8 cellular contexts compared by ENCODE assay signal in the genomic region with DNA sequence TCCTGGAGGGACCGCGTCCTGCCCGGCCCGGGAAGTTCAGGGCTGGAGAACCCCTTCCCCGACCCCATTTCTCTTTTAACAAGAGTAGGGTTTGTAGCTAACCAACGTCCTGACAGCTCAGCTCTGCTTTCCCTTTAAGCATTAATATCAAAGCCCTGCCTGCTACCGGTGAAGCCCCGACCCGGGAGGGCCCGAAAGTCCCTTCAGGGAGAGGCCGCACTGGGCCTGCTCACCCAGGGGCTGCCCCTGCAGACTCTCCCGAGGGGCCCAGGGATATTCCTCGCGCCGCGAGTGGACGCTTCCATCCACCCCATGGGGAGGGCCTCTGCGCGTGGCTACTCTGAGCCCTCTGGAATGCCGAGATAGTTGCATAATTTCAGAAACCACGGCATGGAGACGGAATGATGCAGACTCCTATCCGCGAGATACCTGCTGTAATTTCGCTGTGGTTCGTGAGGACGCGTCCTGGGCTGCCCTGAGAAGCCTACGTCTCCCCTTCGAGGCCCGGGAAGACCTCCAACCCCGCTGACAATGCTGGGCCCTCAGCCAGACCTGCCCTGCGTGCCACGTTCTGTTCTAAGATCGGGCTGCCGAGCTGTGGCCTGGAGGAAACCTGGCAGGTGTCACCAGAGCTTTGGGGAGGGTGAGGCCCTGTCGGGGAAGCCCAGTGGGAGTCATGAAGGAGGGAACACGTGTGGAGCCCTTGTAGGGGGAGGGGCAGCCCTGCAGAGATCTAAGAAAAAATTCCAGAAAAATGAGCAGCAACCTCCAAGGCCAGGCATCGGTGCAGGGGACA. TPM values are rescaled to one million over a fixed set of nuclear protein-coding genes. Genes with fewer than 3 reads are reported as not detected.
A peak's percentile ranks its signal among the peaks of the same experiment; 100 is the strongest.
DNase-seq lines count a peak whose midpoint lies in the region; ATAC-seq and TF ChIP-seq lines count a peak whose summit lies in the region.

No MANE protein-coding gene starts in this region.

- CTCF ChIA-PET in AG04449 (lab: Yijun Ruan, JAX), result interaction anchor here (0.8 to 2.8 kb wide), 6 partner anchors 15 to 98 kb away, joined by 3 to 11 read pairs (median 4); a partner anchor contains a TSS

- POLR2A ChIA-PET in AG04449 (lab: Yijun Ruan, JAX), result interaction anchor here (1.3 to 2.5 kb wide), 3 partner anchors 11 to 96 kb away, joined by 3 to 16 read pairs (median 4); a partner anchor contains a TSS

- H3K27me3 ChIP-seq in endodermal cell (ENCODE audit: control insufficient read depth, insufficient read depth, low read length, poor library complexity, severe bottlenecking), result no peaks in the 10 kb centered on the region
- H3K27me3 ChIP-seq in muscle layer of duodenum (ENCODE audit: low read depth, low read length), result no peaks in the 10 kb centered on the region

- peak; percentile 9 for ATAC-seq in GM18909 (IDR thresholded peaks at IDR 0.05; ENCODE audit: poor library complexity, unreplicated experiment)
- peak; percentile 6 for ATAC-seq in HG03520 (IDR thresholded peaks at IDR 0.05; ENCODE audit: unreplicated experiment)

- H3K9me3 ChIP-seq in endodermal cell (ENCODE audit: control insufficient read depth, low read length) (peaks cover 47% of the 10 kb centered on the region), muscle layer of duodenum (ENCODE audit: control insufficient read depth in 1 of 2, low read length in 2 of 2) (no peaks in the 10 kb centered on the region)

- H3K36me3 ChIP-seq in endodermal cell (ENCODE audit: control insufficient read depth, insufficient read depth, low read length), result peaks cover 24% of the 10 kb centered on the region
- H3K36me3 ChIP-seq in muscle layer of duodenum (ENCODE audit: control insufficient read depth in 1 of 2, insufficient read depth in 2 of 2, low read length in 2 of 2), result no peaks in the 10 kb centered on the region

- peaks cover 11% of the 10 kb centered on the region for H3K9me3 Mint-ChIP-seq in activated CD4-positive, alpha-beta T cell treated with anti-CD3 and anti-CD28 coated beads, Interleukin-2, amount 10 ng/mL, durations not matched to agents 24 days and 14 days
- H3K9me3 Mint-ChIP-seq in endodermal cell, result peaks cover 51% of the 10 kb centered on the region

- peak overlapping the region; percentile 97 for H3K27ac Mint-ChIP-seq in activated CD4-positive, alpha-beta T cell treated with anti-CD3 and anti-CD28 coated beads, Interleukin-2, amount 10 ng/mL, durations not matched to agents 24 days and 14 days
- H3K27ac Mint-ChIP-seq in endodermal cell, result peak overlapping the region; percentile 39

- H3K4me1 ChIP-seq in endodermal cell (ENCODE audit: control insufficient read depth, insufficient read depth, low read length) (peaks cover 4% of the 10 kb centered on the region), muscle layer of duodenum (ENCODE audit: control insufficient read depth in 1 of 2, insufficient read depth in 2 of 2, low read length in 2 of 2) (peaks cover 11 to 36% of the 10 kb centered on the region in 2 donors)

- intact Hi-C loops in activated CD4-positive, alpha-beta T cell treated with anti-CD3 and anti-CD28 coated beads, Interleukin-2, amount 10 ng/mL, durations not matched to agents 24 days and 14 days (cut with micrococcal nuclease), result loop anchor here (1.0 to 5.0 kb wide), 7 partner anchors 17 to 913 kb away; a partner anchor contains a TSS

- DNase-seq in AG04449 (ENCODE audit: low read depth, low spot score), result no peak
- DNase-seq in activated CD4-positive, alpha-beta T cell treated with anti-CD3 and anti-CD28 coated beads, Interleukin-2, amount 10 ng/mL, durations not matched to agents 24 days and 14 days, result peak; percentile 68
- DNase-seq in endodermal cell, result peak; percentile 76
- peak in 4 of 49 donors; percentile 46 to 67 (median 58) for DNase-seq in substantia nigra (lab: John Stamatoyannopoulos, UW)
- no peak for DNase-seq in NCI-H187 treated with DMSO at 0.1 percent for 48 hours (lab: John Stamatoyannopoulos, UW)

- peak overlapping the region; percentile 62 for H3K9ac ChIP-seq in endodermal cell (ENCODE audit: extremely low read depth, low read length, poor library complexity, severe bottlenecking)

- TF ChIP-seq CTCF in AG04449 (IDR thresholded peaks at IDR 0.05; ENCODE audit: insufficient read depth, low read length, missing control alignments) (no peak), endodermal cell (conservative IDR thresholded peaks at IDR 0.05) (no peak)

- H3K27me3 Mint-ChIP-seq in activated CD4-positive, alpha-beta T cell treated with anti-CD3 and anti-CD28 coated beads, Interleukin-2, amount 10 ng/mL, durations not matched to agents 24 days and 14 days, result no peaks in the 10 kb centered on the region
- H3K27me3 Mint-ChIP-seq in endodermal cell (ENCODE audit: insufficient read depth), result peaks cover 12% of the 10 kb centered on the region

- peaks cover 55% of the 10 kb centered on the region for H3K36me3 Mint-ChIP-seq in activated CD4-positive, alpha-beta T cell treated with anti-CD3 and anti-CD28 coated beads, Interleukin-2, amount 10 ng/mL, durations not matched to agents 24 days and 14 days (ENCODE audit: low read depth)
- peaks cover 37% of the 10 kb centered on the region for H3K36me3 Mint-ChIP-seq in endodermal cell (ENCODE audit: low read depth)

- peak overlapping the region; percentile 90 for H3K4me3 Mint-ChIP-seq in activated CD4-positive, alpha-beta T cell treated with anti-CD3 and anti-CD28 coated beads, Interleukin-2, amount 10 ng/mL, durations not matched to agents 24 days and 14 days
- peak overlapping the region; percentile 64 for H3K4me3 Mint-ChIP-seq in endodermal cell

- H3K4me3 ChIP-seq in AG04449 (ENCODE audit: low read depth, low read length) (peak overlapping the region; percentile 58), endodermal cell (ENCODE audit: low read length) (peak overlapping the region; percentile 80), muscle layer of duodenum (ENCODE audit: low read depth in 1 of 2, low read length in 2 of 2) (peak overlapping the region; percentile 68 to 69)

- 60 to 65% methylated on average over 32 to 39 of the region's 39 CpGs for WGBS in endodermal cell (ENCODE audit: insufficient coverage in 1 of 2, insufficient read length in 1 of 2), 2 experiments

- peak overlapping the region; percentile 78 for H3K27ac ChIP-seq in endodermal cell (ENCODE audit: low read depth, low read length)
- H3K27ac ChIP-seq in muscle layer of duodenum (ENCODE audit: low read length), result peak overlapping the region; percentile 80
- H3K27ac ChIP-seq in substantia nigra (ENCODE audit: low read depth, low read length, poor library complexity, severe bottlenecking), result peak overlapping the region; percentile 94

- peaks cover 45% of the 10 kb centered on the region for H3K4me1 Mint-ChIP-seq in activated CD4-positive, alpha-beta T cell treated with anti-CD3 and anti-CD28 coated beads, Interleukin-2, amount 10 ng/mL, durations not matched to agents 24 days and 14 days
- peaks cover 10% of the 10 kb centered on the region for H3K4me1 Mint-ChIP-seq in endodermal cell

RNA-seq across cellular contexts. Expression of a gene that starts 1.0 kb away (rescaled TPM):
- 190 and 200 TPM in 2 replicates for total RNA-seq in activated CD4-positive, alpha-beta T cell treated with anti-CD3 and anti-CD28 coated beads, Interleukin-2, amount 10 ng/mL, durations not matched to agents 24 days and 14 days
- total RNA-seq in endodermal cell, result 100 to 1,000 TPM; 181 to 189 TPM
- polyA plus RNA-seq in endodermal cell (2013, experiment 1 of 2), result 145 TPM
- 147 TPM for polyA plus RNA-seq in endodermal cell (2013, experiment 2 of 2)

RNA-seq across cellular contexts. Expression of a gene that starts 39.8 kb away (rescaled TPM):
- 61.3 and 62.6 TPM in 2 replicates for total RNA-seq in activated CD4-positive, alpha-beta T cell treated with anti-CD3 and anti-CD28 coated beads, Interleukin-2, amount 10 ng/mL, durations not matched to agents 24 days and 14 days
- total RNA-seq in endodermal cell, result 10 to 100 TPM; 48.8 to 72.7 TPM
- polyA plus RNA-seq in endodermal cell (2013, experiment 1 of 2), result 72.4 TPM
- polyA plus RNA-seq in endodermal cell (2013, experiment 2 of 2), result 65.4 TPM

Comparison
In these comparisons a context has a peak if more than half of its experiments do, and no peak if none do; other contexts are left out.
1. DNase-seq: peak in activated CD4-positive, alpha-beta T cell treated with anti-CD3 and anti-CD28 coated beads, Interleukin-2, amount 10 ng/mL, durations not matched to agents 24 days and 14 days (single experiment) and endodermal cell (single experiment); none in AG04449 (single experiment) and NCI-H187 treated with DMSO at 0.1 percent for 48 hours (single experiment).
2. Peak in every context shown above with its lines, with median percentiles within 50 percentile points of each other: H3K4me3 ChIP-seq and H3K27ac ChIP-seq.